Comparison of ENCODE assay signal across 8 cellular contexts in genomic region chr11:57249384-57250319, GRCh38. TPM values are rescaled to one million over a fixed set of nuclear protein-coding genes. Genes with fewer than 3 reads are reported as not detected.
DNase-seq lines count a peak whose midpoint lies in the region; ATAC-seq and TF ChIP-seq lines count a peak whose summit lies in the region.

No MANE protein-coding gene starts in this region.

- H3K36me3 ChIP-seq in mammary epithelial cell (ENCODE audit: insufficient read depth, low read length) = no peaks in the 10 kb centered on the region

- intact Hi-C loops in mammary epithelial cell (cut with micrococcal nuclease) = loop anchor here (1.0 kb wide), 6 partner anchors 29 to 408 kb away; no protein-coding TSS in a partner anchor
- intact Hi-C loops in left colon (cut with DNase I, micrococcal nuclease) = loop anchor here (2.0 to 10.0 kb wide), 4 partner anchors 117 to 409 kb away; no protein-coding TSS in a partner anchor

- DNase-seq in GM03348 (ENCODE audit: low spot score) (peak; percentile 66), LHCN-M2 (ENCODE audit: low read depth) (peak; percentile 48), SW480 (ENCODE audit: low spot score) (peak; percentile 64), mammary epithelial cell (peak; percentile 70), left colon (peak; percentile 40 to 82)
- peak; percentile 7 to 55 (median 13) for DNase-seq in stimulated activated CD4-positive, alpha-beta T cell treated with anti-CD3 and anti-CD28 coated beads, TNF-alpha, amount 100 ng/mL, for 24 hours (ENCODE audit: low read depth in 3 of 3)
- DNase-seq in effector CD4-positive, alpha-beta T cell = no peak

- H2AFZ ChIP-seq in mammary epithelial cell (ENCODE audit: low read depth, low read length) = peak overlapping the region; percentile 30

- peaks cover 27% of the 10 kb centered on the region for H3K4me1 ChIP-seq in mammary epithelial cell (ENCODE audit: insufficient read depth, low read length)

- CTCF ChIA-PET in mammary epithelial cell (lab: Charles Lee; ENCODE audit: low non-redundant PET) = interaction anchor here (0.6 to 1.8 kb wide), 14 partner anchors 23 to 438 kb away, joined by 3 to 56 read pairs (median 10); no protein-coding TSS in a partner anchor

- no peaks in the 10 kb centered on the region for H3K27me3 ChIP-seq in mammary epithelial cell (ENCODE audit: insufficient read depth, low read length)

- BruUV-seq in mammary epithelial cell (replicated peaks; lab: Mats Ljungman, UMichigan) = no TSS peak

- no peak overlapping the region for H3K4me3 ChIP-seq in mammary epithelial cell (replicated peaks in 1 of 3; ENCODE audit: insufficient read depth in 1 of 3, low read depth in 2 of 3, low read length in 3 of 3)

- in situ Hi-C loops in mammary epithelial cell (cut with MboI; ENCODE audit: low sequenced_read_pairs in 2 of 2) = loop anchor here (5.0 kb wide), 2 partner anchors 117 to 407 kb away; no protein-coding TSS in a partner anchor

- H3K9ac ChIP-seq in mammary epithelial cell (ENCODE audit: insufficient read depth, low read length) = no peak overlapping the region

- no peak overlapping the region for H3K27ac ChIP-seq in mammary epithelial cell (ENCODE audit: insufficient read depth, low read depth, low read length)

- no peak overlapping the region for H3K4me2 ChIP-seq in mammary epithelial cell (ENCODE audit: insufficient read depth, low read depth, low read length)

- peak; percentile 53 for ATAC-seq in GM21528 (IDR thresholded peaks at IDR 0.05; ENCODE audit: low FRiP score, unreplicated experiment)
- peak; percentile 87 for ATAC-seq in left colon

- dilution Hi-C loops in mammary epithelial cell (cut with HindIII; ENCODE audit: low sequenced_read_pairs) = no loop called here

- peak; percentile 89 to 92 for TF ChIP-seq CTCF in mammary epithelial cell (conservative IDR thresholded peaks at IDR 0.05 in 1 of 2, IDR thresholded peaks at IDR 0.05 in 1 of 2; ENCODE audit: extremely low read depth in 1 of 2, insufficient read depth in 1 of 2, low read depth in 1 of 2, low read length in 2 of 2)

- H4K20me1 ChIP-seq in mammary epithelial cell (ENCODE audit: insufficient read depth, low read length) = no peaks in the 10 kb centered on the region

- 26% methylated on average over 10 of the region's 10 CpGs for WGBS in mammary epithelial cell (ENCODE audit: low coverage, missing lambda C conversion rate)

- H3K79me2 ChIP-seq in mammary epithelial cell (ENCODE audit: insufficient read depth, low read length) = no peaks in the 10 kb centered on the region

- H3K9me3 ChIP-seq in mammary epithelial cell (replicated peaks; ENCODE audit: insufficient read depth, low read length) = no peaks in the 10 kb centered on the region

RNA-seq across cellular contexts. Expression of gene APLNR, which starts 12.6 kb away (rescaled TPM):
- total RNA-seq in LHCN-M2 (2014; rRNA removed) (0.11 TPM in 1 of 2 replicates, not detected in the other), mammary epithelial cell (not detected), left colon (1 to 10 TPM; 3.5 to 3.6 TPM)
- 0.11 TPM for polyA plus RNA-seq in LHCN-M2 (2012)
- polyA plus RNA-seq in mammary epithelial cell = not detected
- not detected for polyA minus RNA-seq in mammary epithelial cell
